Comparison of ENCODE assay signal across 1 cellular context in the genomic region with DNA sequence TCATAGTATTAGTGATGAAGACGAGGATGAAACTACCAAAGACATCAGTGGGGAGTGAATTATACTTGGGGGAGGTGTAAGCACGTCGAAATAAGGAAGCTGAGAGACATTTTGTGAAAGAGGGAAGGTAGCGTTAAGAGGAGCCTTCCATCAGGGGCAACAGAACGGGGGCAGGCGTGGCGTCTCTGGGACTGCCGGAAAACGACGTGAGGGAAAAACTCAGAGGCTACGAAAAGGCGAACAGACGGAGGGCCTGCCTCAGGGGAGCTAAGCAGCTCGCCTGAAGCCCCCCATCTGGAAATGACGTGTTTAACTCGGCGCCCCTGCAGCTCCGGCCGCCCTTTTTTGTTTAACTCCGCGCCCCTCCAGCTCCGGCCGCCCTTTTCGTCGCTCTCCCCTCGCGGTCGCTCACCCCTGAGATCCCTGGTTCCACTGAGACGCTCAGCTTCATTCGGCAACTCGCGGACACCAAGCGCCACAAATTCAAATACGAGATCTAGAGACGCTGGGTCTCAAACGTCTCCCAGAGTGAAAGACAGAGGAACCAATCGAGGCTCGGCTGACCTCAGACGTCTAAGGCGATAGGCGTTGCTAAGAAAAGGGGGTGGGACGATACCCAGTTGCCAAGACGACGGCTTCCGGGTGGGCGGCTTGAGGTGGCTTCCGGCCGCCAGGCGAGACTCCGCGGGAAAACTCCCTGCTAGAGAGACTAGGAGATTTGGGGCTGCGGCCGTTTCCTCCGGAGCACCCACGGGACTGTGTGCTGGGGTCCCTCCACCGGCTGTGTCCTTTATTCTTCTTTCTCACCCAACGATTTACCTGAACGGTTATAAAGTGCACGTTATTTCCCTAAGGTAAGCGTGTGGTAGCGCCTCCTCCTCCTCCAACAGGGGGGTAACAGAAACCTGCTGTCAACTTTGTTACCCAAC.
TF ChIP-seq lines count a peak whose summit lies in the region.

No MANE protein-coding gene starts in this region.

TF ChIP-seq in K562, 482 proteins besides CTCF, POLR2A, EP300 and RAD21 (continued from another document and continues in another):
- TF ChIP-seq, protein P1, sequence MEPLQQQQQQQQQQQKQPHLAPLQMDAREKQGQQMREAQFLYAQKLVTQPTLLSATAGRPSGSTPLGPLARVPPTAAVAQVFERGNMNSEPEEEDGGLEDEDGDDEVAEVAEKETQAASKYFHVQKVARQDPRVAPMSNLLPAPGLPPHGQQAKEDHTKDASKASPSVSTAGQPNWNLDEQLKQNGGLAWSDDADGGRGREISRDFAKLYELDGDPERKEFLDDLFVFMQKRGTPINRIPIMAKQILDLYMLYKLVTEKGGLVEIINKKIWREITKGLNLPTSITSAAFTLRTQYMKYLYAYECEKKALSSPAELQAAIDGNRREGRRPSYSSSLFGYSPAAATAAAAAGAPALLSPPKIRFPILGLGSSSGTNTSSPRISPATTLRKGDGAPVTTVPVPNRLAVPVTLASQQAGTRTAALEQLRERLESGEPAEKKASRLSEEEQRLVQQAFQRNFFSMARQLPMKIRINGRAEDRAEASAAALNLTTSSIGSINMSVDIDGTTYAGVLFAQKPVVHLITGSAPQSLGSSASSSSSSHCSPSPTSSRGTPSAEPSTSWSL (CRISPR knock-in tag; IDR thresholded peaks at IDR 0.05; ENCODE audit: borderline replicate concordance) = no peak
- no peak for TF ChIP-seq HNRNPUL1 (IDR thresholded peaks at IDR 0.05; ENCODE audit: low read length)
- TF ChIP-seq DMBX1 (CRISPR knock-in tag; IDR thresholded peaks at IDR 0.05; ENCODE audit: borderline replicate concordance) = 0 out of 2 replicates have a peak, but pooled peaks have one; percentile 44
- TF ChIP-seq U2AF2 (optimal IDR thresholded peaks at IDR 0.05; ENCODE audit: low read depth, low read length) = no peak
- no peak for TF ChIP-seq XRCC4 (IDR thresholded peaks at IDR 0.05; ENCODE audit: extremely low read depth, insufficient read depth, insufficient read length)
- no peak for TF ChIP-seq ZNF41 (CRISPR knock-in tag; conservative IDR thresholded peaks at IDR 0.05)
- no peak for TF ChIP-seq DPF2 (IDR thresholded peaks at IDR 0.05)
- TF ChIP-seq E2F3 (CRISPR knock-in tag; IDR thresholded peaks at IDR 0.05) = peak; percentile 69; the same call in 1 of the 2 replicates
- no peak for TF ChIP-seq HLTF (IDR thresholded peaks at IDR 0.05)
- TF ChIP-seq MTA3 (IDR thresholded peaks at IDR 0.05; ENCODE audit: borderline replicate concordance) = no peak
- TF ChIP-seq KLF16 (IDR thresholded peaks at IDR 0.05) = no peak
- TF ChIP-seq SPI1 (IDR thresholded peaks at IDR 0.05; ENCODE audit: borderline replicate concordance, low read depth, low read length) = no peak
- no peak for TF ChIP-seq BACH1 (tag; IDR thresholded peaks at IDR 0.05)
- TF ChIP-seq SNIP1 (IDR thresholded peaks at IDR 0.05; ENCODE audit: low read depth) = no peak
- no peak for TF ChIP-seq SIRT6 (IDR thresholded peaks at IDR 0.05; ENCODE audit: low read depth, low read length)
- TF ChIP-seq SNRNP70 (optimal IDR thresholded peaks at IDR 0.05; ENCODE audit: low read depth, low read length) = no peak
- no peak for TF ChIP-seq POU5F1 (IDR thresholded peaks at IDR 0.05; ENCODE audit: borderline replicate concordance, low read depth, low read length, partially characterized antibody)
- no peak for TF ChIP-seq ZNF12 (CRISPR knock-in tag; IDR thresholded peaks at IDR 0.05)
- peak; percentile 90 for TF ChIP-seq POLR2G (IDR thresholded peaks at IDR 0.05; ENCODE audit: low read depth, low read length)
- TF ChIP-seq RCOR1 (IDR thresholded peaks at IDR 0.05; ENCODE audit: borderline replicate concordance in 1 of 2, low read depth in 2 of 2, low read length in 2 of 2) = no peak
- no peak for TF ChIP-seq PURB (CRISPR knock-in tag; IDR thresholded peaks at IDR 0.05; ENCODE audit: low read depth)
- no peak for TF ChIP-seq DDX20 (tag; IDR thresholded peaks at IDR 0.05; ENCODE audit: low read depth)
- peak; percentile 85 for TF ChIP-seq CREM (IDR thresholded peaks at IDR 0.05; ENCODE audit: low read depth)
- TF ChIP-seq FIP1L1 (IDR thresholded peaks at IDR 0.05; ENCODE audit: low read depth, low read length, poor library complexity, severe bottlenecking) = no peak
- peak in 1 of 2 experiments; percentile 45; a peak in 1 of 4 replicates for TF ChIP-seq KDM4B (IDR thresholded peaks at IDR 0.05; ENCODE audit: borderline replicate concordance in 2 of 2, low read depth in 1 of 2)
- TF ChIP-seq ZNF75A (CRISPR knock-in tag; IDR thresholded peaks at IDR 0.05) = no peak
- no peak for TF ChIP-seq DACH1 (IDR thresholded peaks at IDR 0.05; ENCODE audit: partially characterized antibody)
- TF ChIP-seq MYC (IDR thresholded peaks at IDR 0.05; ENCODE audit: low read depth, low read length) = 0 out of 2 replicates have a peak, but pooled peaks have one; percentile 30
- TF ChIP-seq MYC (CRISPR knock-in tag; IDR thresholded peaks at IDR 0.05; ENCODE audit: borderline replicate concordance, low read depth) = no peak
- TF ChIP-seq ZNF224 (CRISPR knock-in tag; IDR thresholded peaks at IDR 0.05) = no peak
- no peak for TF ChIP-seq NFATC3 (IDR thresholded peaks at IDR 0.05)
- TF ChIP-seq XRCC5 (IDR thresholded peaks at IDR 0.05; ENCODE audit: low read depth, low read length) = no peak
- TF ChIP-seq, protein P2, sequence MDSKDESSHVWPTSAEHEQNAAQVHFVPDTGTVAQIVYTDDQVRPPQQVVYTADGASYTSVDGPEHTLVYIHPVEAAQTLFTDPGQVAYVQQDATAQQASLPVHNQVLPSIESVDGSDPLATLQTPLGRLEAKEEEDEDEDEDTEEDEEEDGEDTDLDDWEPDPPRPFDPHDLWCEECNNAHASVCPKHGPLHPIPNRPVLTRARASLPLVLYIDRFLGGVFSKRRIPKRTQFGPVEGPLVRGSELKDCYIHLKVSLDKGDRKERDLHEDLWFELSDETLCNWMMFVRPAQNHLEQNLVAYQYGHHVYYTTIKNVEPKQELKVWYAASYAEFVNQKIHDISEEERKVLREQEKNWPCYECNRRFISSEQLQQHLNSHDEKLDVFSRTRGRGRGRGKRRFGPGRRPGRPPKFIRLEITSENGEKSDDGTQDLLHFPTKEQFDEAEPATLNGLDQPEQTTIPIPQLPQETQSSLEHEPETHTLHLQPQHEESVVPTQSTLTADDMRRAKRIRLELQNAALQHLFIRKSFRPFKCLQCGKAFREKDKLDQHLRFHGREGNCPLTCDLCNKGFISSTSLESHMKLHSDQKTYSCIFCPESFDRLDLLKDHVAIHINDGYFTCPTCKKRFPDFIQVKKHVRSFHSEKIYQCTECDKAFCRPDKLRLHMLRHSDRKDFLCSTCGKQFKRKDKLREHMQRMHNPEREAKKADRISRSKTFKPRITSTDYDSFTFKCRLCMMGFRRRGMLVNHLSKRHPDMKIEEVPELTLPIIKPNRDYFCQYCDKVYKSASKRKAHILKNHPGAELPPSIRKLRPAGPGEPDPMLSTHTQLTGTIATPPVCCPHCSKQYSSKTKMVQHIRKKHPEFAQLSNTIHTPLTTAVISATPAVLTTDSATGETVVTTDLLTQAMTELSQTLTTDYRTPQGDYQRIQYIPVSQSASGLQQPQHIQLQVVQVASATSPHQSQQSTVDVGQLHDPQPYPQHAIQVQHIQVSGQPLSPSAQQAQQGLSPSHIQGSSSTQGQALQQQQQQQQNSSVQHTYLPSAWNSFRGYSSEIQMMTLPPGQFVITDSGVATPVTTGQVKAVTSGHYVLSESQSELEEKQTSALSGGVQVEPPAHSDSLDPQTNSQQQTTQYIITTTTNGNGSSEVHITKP (IDR thresholded peaks at IDR 0.05; ENCODE audit: partially characterized antibody) = peak; percentile 61
- TF ChIP-seq SRF (CRISPR knock-in tag; IDR thresholded peaks at IDR 0.05) = no peak
- no peak for TF ChIP-seq ARNT (IDR thresholded peaks at IDR 0.05)
- no peak for TF ChIP-seq FOXP1 (CRISPR knock-in tag; IDR thresholded peaks at IDR 0.05)
- TF ChIP-seq CBFB (CRISPR knock-in tag; IDR thresholded peaks at IDR 0.05) = no peak
- TF ChIP-seq, protein P3, sequence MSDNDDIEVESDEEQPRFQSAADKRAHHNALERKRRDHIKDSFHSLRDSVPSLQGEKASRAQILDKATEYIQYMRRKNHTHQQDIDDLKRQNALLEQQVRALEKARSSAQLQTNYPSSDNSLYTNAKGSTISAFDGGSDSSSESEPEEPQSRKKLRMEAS (CRISPR knock-in tag; IDR thresholded peaks at IDR 0.05) = no peak
- TF ChIP-seq HCFC1 (IDR thresholded peaks at IDR 0.05; ENCODE audit: low read depth, low read length) = peak; percentile 21; the same call in 1 of the 2 replicates
- no peak for TF ChIP-seq HOXB6 (CRISPR knock-in tag; IDR thresholded peaks at IDR 0.05; ENCODE audit: borderline replicate concordance)
- TF ChIP-seq, protein P4, sequence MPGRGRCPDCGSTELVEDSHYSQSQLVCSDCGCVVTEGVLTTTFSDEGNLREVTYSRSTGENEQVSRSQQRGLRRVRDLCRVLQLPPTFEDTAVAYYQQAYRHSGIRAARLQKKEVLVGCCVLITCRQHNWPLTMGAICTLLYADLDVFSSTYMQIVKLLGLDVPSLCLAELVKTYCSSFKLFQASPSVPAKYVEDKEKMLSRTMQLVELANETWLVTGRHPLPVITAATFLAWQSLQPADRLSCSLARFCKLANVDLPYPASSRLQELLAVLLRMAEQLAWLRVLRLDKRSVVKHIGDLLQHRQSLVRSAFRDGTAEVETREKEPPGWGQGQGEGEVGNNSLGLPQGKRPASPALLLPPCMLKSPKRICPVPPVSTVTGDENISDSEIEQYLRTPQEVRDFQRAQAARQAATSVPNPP (IDR thresholded peaks at IDR 0.05; ENCODE audit: borderline replicate concordance, insufficient read depth, insufficient read length) = no peak
- 0 out of 4 replicates have a peak, but pooled peaks of 1 of the 2 experiments have one; percentile 19 for TF ChIP-seq SIN3A (IDR thresholded peaks at IDR 0.05; ENCODE audit: borderline replicate concordance in 2 of 2, control insufficient read depth in 1 of 2, low read depth in 2 of 2, low read length in 2 of 2)
- TF ChIP-seq, protein P5, sequence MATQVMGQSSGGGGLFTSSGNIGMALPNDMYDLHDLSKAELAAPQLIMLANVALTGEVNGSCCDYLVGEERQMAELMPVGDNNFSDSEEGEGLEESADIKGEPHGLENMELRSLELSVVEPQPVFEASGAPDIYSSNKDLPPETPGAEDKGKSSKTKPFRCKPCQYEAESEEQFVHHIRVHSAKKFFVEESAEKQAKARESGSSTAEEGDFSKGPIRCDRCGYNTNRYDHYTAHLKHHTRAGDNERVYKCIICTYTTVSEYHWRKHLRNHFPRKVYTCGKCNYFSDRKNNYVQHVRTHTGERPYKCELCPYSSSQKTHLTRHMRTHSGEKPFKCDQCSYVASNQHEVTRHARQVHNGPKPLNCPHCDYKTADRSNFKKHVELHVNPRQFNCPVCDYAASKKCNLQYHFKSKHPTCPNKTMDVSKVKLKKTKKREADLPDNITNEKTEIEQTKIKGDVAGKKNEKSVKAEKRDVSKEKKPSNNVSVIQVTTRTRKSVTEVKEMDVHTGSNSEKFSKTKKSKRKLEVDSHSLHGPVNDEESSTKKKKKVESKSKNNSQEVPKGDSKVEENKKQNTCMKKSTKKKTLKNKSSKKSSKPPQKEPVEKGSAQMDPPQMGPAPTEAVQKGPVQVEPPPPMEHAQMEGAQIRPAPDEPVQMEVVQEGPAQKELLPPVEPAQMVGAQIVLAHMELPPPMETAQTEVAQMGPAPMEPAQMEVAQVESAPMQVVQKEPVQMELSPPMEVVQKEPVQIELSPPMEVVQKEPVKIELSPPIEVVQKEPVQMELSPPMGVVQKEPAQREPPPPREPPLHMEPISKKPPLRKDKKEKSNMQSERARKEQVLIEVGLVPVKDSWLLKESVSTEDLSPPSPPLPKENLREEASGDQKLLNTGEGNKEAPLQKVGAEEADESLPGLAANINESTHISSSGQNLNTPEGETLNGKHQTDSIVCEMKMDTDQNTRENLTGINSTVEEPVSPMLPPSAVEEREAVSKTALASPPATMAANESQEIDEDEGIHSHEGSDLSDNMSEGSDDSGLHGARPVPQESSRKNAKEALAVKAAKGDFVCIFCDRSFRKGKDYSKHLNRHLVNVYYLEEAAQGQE (CRISPR knock-in tag; IDR thresholded peaks at IDR 0.05; ENCODE audit: low read depth) = no peak
- no peak for TF ChIP-seq THRAP3 (IDR thresholded peaks at IDR 0.05; ENCODE audit: borderline replicate concordance)
- no peak for TF ChIP-seq HDGF (IDR thresholded peaks at IDR 0.05)
- no peak for TF ChIP-seq NBN (IDR thresholded peaks at IDR 0.05; ENCODE audit: low read depth)
- TF ChIP-seq, protein P6, sequence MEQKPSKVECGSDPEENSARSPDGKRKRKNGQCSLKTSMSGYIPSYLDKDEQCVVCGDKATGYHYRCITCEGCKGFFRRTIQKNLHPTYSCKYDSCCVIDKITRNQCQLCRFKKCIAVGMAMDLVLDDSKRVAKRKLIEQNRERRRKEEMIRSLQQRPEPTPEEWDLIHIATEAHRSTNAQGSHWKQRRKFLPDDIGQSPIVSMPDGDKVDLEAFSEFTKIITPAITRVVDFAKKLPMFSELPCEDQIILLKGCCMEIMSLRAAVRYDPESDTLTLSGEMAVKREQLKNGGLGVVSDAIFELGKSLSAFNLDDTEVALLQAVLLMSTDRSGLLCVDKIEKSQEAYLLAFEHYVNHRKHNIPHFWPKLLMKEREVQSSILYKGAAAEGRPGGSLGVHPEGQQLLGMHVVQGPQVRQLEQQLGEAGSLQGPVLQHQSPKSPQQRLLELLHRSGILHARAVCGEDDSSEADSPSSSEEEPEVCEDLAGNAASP (IDR thresholded peaks at IDR 0.05) = no peak
- TF ChIP-seq, protein P7, sequence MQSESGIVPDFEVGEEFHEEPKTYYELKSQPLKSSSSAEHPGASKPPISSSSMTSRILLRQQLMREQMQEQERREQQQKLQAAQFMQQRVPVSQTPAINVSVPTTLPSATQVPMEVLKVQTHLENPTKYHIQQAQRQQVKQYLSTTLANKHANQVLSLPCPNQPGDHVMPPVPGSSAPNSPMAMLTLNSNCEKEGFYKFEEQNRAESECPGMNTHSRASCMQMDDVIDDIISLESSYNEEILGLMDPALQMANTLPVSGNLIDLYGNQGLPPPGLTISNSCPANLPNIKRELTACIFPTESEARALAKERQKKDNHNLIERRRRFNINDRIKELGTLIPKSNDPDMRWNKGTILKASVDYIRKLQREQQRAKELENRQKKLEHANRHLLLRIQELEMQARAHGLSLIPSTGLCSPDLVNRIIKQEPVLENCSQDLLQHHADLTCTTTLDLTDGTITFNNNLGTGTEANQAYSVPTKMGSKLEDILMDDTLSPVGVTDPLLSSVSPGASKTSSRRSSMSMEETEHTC (IDR thresholded peaks at IDR 0.05) = no peak
- TF ChIP-seq, protein P8, sequence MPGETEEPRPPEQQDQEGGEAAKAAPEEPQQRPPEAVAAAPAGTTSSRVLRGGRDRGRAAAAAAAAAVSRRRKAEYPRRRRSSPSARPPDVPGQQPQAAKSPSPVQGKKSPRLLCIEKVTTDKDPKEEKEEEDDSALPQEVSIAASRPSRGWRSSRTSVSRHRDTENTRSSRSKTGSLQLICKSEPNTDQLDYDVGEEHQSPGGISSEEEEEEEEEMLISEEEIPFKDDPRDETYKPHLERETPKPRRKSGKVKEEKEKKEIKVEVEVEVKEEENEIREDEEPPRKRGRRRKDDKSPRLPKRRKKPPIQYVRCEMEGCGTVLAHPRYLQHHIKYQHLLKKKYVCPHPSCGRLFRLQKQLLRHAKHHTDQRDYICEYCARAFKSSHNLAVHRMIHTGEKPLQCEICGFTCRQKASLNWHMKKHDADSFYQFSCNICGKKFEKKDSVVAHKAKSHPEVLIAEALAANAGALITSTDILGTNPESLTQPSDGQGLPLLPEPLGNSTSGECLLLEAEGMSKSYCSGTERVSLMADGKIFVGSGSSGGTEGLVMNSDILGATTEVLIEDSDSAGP (CRISPR knock-in tag; IDR thresholded peaks at IDR 0.05) = no peak
- peak; percentile 86 for TF ChIP-seq MTA1 (IDR thresholded peaks at IDR 0.05; ENCODE audit: borderline replicate concordance)
- TF ChIP-seq ARID2 (IDR thresholded peaks at IDR 0.05) = no peak
- TF ChIP-seq ZNF239 (CRISPR knock-in tag; IDR thresholded peaks at IDR 0.05) = no peak
- no peak for TF ChIP-seq ZNF232 (CRISPR knock-in tag; IDR thresholded peaks at IDR 0.05)
- TF ChIP-seq ILF3 (IDR thresholded peaks at IDR 0.05; ENCODE audit: borderline replicate concordance) = no peak
- TF ChIP-seq ZKSCAN8 (CRISPR knock-in tag; IDR thresholded peaks at IDR 0.05) = no peak
